In genomic region chr17:56715613-56716357, GRCh38 we compare ENCODE assay signal across 8 cellular contexts.
A peak's percentile ranks its signal among the peaks of the same experiment; 100 is the strongest.
DNase-seq lines count a peak whose midpoint lies in the region; ATAC-seq and TF ChIP-seq lines count a peak whose summit lies in the region.

No MANE protein-coding gene starts in this region.

- TF ChIP-seq CTCF in AG10803 (conservative IDR thresholded peaks at IDR 0.05; ENCODE audit: low read length) (peak; percentile 85), VCaP (conservative IDR thresholded peaks at IDR 0.05) (peak; percentile 85), breast epithelium (IDR thresholded peaks at IDR 0.05) (peak; percentile 24 to 87 (median 82))

- intact Hi-C loops in breast epithelium (cut with DNase I; ENCODE audit: low total_unique reads) = loop anchor here (5.0 kb wide), 1 partner anchor 123 kb away; the partner anchor contains the start of gene NOG

- ATAC-seq in GM18909 (IDR thresholded peaks at IDR 0.05; ENCODE audit: poor library complexity, unreplicated experiment) (peak; percentile 94), HG03139 (IDR thresholded peaks at IDR 0.05; ENCODE audit: unreplicated experiment) (peak; percentile 80)

- no peaks in the 10 kb centered on the region for H3K9me3 ChIP-seq in breast epithelium

- no peak overlapping the region for H3K4me3 ChIP-seq in AG10803 (ENCODE audit: low read length)
- no peak overlapping the region for H3K4me3 ChIP-seq in breast epithelium

- no peak for TF ChIP-seq POLR2A in breast epithelium (IDR thresholded peaks at IDR 0.05)

- no peaks in the 10 kb centered on the region for H3K36me3 ChIP-seq in breast epithelium

- H3K27ac ChIP-seq in VCaP (no peak overlapping the region), breast epithelium (no peak overlapping the region)

- no peaks in the 10 kb centered on the region for H3K4me1 ChIP-seq in breast epithelium

- H3K27me3 ChIP-seq in breast epithelium = no peaks in the 10 kb centered on the region

- DNase-seq in AG10803 (ENCODE audit: low read depth) (peak; percentile 80), NCI-H2196 treated with DMSO at 0.1 percent for 48 hours (lab: John Stamatoyannopoulos, UW; ENCODE audit: unreplicated experiment) (peak; percentile 68), breast epithelium (ENCODE audit: low spot score in 2 of 2) (peak; percentile 76 to 83), islet precursor cell (peak; percentile 96)
- peak; percentile 60 to 70 for DNase-seq in stimulated activated CD4-positive, alpha-beta T cell treated with anti-CD3 and anti-CD28 coated beads, Interleukin-1b, Interleukin-23, amount 100 ng/mL, for 4 hours (ENCODE audit: low read depth in 2 of 2)
